Comparison of ENCODE assay signal across 9 cellular contexts in the genomic region with DNA sequence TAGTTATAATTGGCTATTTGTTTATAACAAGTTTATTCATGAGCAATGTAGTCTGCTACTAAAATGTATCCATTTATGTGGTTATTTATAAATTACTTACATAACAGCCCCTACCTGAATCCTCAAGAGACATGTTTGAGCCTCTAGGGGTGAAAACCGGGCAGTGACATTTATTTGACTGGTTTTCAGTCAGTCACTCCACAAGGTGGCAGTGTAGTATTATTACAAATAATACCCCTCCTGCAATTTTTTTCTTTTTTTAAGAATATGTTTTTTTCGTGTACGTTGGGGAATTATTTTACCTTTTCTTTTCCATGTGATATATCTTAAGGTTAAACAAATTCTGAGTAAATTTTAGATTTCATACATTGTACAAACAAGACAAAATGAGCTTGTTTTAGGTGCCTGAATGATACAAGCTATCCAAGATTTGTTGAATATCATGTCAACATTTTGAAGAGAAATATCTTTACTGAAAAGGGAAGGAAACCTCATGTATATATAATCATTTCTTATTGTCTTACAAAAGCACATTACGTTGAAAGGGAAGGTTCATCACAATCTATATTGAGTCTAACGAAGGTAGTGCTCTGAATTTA.
DNase-seq lines count a peak whose midpoint lies in the region; ATAC-seq and FAIRE-seq lines count a peak whose summit lies in the region.
"Had no signal": no experiment of that assay in that cellular context is flagged by ENCODE, and none has a peak within 500 bp of the region (broad histone marks: within the 10 kb centered on the region; RNA-seq: fewer than 3 reads in every experiment).

No MANE protein-coding gene starts in this region.

- peak; percentile 34 for DNase-seq in NCI-H2107 treated with DMSO at 0.1 percent for 48 hours (lab: John Stamatoyannopoulos, UW; ENCODE audit: unreplicated experiment)
- DNase-seq in NCI-H2107 (lab: John Stamatoyannopoulos, UW) = no peak
- peak; percentile 12 for DNase-seq in HTR-8/SVneo (ENCODE audit: insufficient read length, low spot score)
- peak; percentile 52 for DNase-seq in SKM-1 treated with dmso at 0.1 percent for 144 hours (lab: John Stamatoyannopoulos, UW; ENCODE audit: unreplicated experiment)
- peak; percentile 2 for DNase-seq in hepatic stellate cell (ENCODE audit: low spot score)
- no peak for DNase-seq in stimulated activated effector memory CD8-positive, alpha-beta T cell treated with anti-CD3 and anti-CD28 coated beads, Interleukin-12 subunit alpha, Interleukin-12 subunit beta, amount 100 ng/mL, for 72 hours (ENCODE audit: low spot score in 2 of 2)

- FAIRE-seq in HTR-8/SVneo (lab: Jason Lieb, UNC) = no peak

- H3K9me3 Mint-ChIP-seq in stimulated activated effector memory CD8-positive, alpha-beta T cell treated with anti-CD3 and anti-CD28 coated beads, Interleukin-12 subunit alpha, Interleukin-12 subunit beta, amount 100 ng/mL, for 72 hours = peaks cover 13% of the 10 kb centered on the region
- H3K9me3 Mint-ChIP-seq: activated naive CD4-positive, alpha-beta T cell treated with anti-CD3 and anti-CD28 coated beads, Interleukin-2, amount 50 U/mL, for 24 hours had no signal

- H3K36me3 Mint-ChIP-seq in stimulated activated effector memory CD8-positive, alpha-beta T cell treated with anti-CD3 and anti-CD28 coated beads, Interleukin-12 subunit alpha, Interleukin-12 subunit beta, amount 100 ng/mL, for 72 hours = no peaks in the 10 kb centered on the region
- H3K36me3 Mint-ChIP-seq: activated naive CD4-positive, alpha-beta T cell treated with anti-CD3 and anti-CD28 coated beads, Interleukin-2, amount 50 U/mL, for 24 hours had no signal

- H3K27ac Mint-ChIP-seq in stimulated activated effector memory CD8-positive, alpha-beta T cell treated with anti-CD3 and anti-CD28 coated beads, Interleukin-12 subunit alpha, Interleukin-12 subunit beta, amount 100 ng/mL, for 72 hours = no peak overlapping the region
- H3K27ac Mint-ChIP-seq: activated naive CD4-positive, alpha-beta T cell treated with anti-CD3 and anti-CD28 coated beads, Interleukin-2, amount 50 U/mL, for 24 hours had no signal

- no peak overlapping the region for H3K4me3 Mint-ChIP-seq in stimulated activated effector memory CD8-positive, alpha-beta T cell treated with anti-CD3 and anti-CD28 coated beads, Interleukin-12 subunit alpha, Interleukin-12 subunit beta, amount 100 ng/mL, for 72 hours
- H3K4me3 Mint-ChIP-seq: activated naive CD4-positive, alpha-beta T cell treated with anti-CD3 and anti-CD28 coated beads, Interleukin-2, amount 50 U/mL, for 24 hours had no signal

- no peaks in the 10 kb centered on the region for H3K4me1 Mint-ChIP-seq in stimulated activated effector memory CD8-positive, alpha-beta T cell treated with anti-CD3 and anti-CD28 coated beads, Interleukin-12 subunit alpha, Interleukin-12 subunit beta, amount 100 ng/mL, for 72 hours
- H3K4me1 Mint-ChIP-seq: activated naive CD4-positive, alpha-beta T cell treated with anti-CD3 and anti-CD28 coated beads, Interleukin-2, amount 50 U/mL, for 24 hours had no signal

- ATAC-seq in esophagus mucosa = no peak
- ATAC-seq in GM19023 (IDR thresholded peaks at IDR 0.05; ENCODE audit: unreplicated experiment) = no peak
- ATAC-seq in stimulated activated effector memory CD8-positive, alpha-beta T cell treated with anti-CD3 and anti-CD28 coated beads, Interleukin-12 subunit alpha, Interleukin-12 subunit beta, amount 100 ng/mL, for 72 hours = no peak

Comparison
In these comparisons a context has a peak if more than half of its experiments do, and no peak if none do; other contexts are left out.
1. DNase-seq: peak in NCI-H2107 treated with DMSO at 0.1 percent for 48 hours (single experiment), HTR-8/SVneo (single experiment), SKM-1 treated with dmso at 0.1 percent for 144 hours (single experiment) and hepatic stellate cell (single experiment); none in NCI-H2107 (single experiment) and stimulated activated effector memory CD8-positive, alpha-beta T cell treated with anti-CD3 and anti-CD28 coated beads, Interleukin-12 subunit alpha, Interleukin-12 subunit beta, amount 100 ng/mL, for 72 hours (0 of 2).